8 cellular contexts compared by ENCODE assay signal in genomic region chr12:54052745-54053624, GRCh38. TPM values are rescaled to one million over a fixed set of nuclear protein-coding genes. Genes with fewer than 3 reads are reported as not detected.
DNase-seq lines count a peak whose midpoint lies in the region; ATAC-seq, FAIRE-seq and TF ChIP-seq lines count a peak whose summit lies in the region.

No MANE protein-coding gene starts in this region.

- H3K36me3 Mint-ChIP-seq in MCF 10A (ENCODE audit: insufficient read depth, unreplicated experiment) (no peaks in the 10 kb centered on the region), WTC11 (no peaks in the 10 kb centered on the region)

- H3K27ac ChIP-seq in breast epithelium (peak overlapping the region; percentile 80 to 84), iPS DF 6.9 (ENCODE audit: low read length) (no peak overlapping the region)

- CTCF ChIA-PET in MCF 10A (lab: Yijun Ruan, JAX): interaction anchor here (0.6 to 1.8 kb wide), 5 partner anchors 20 to 306 kb away, joined by 3 to 12 read pairs (median 3); partner anchors contain the start of gene HOXC5
- CTCF ChIA-PET in WTC11 (lab: Charles Lee): interaction anchor here (0.5 to 3.0 kb wide), 15 partner anchors 9 to 296 kb away, joined by 3 to 24 read pairs (median 5); partner anchors contain the start of genes HOXC5 and SMUG1

- no peak for TF ChIP-seq POLR2A in breast epithelium (IDR thresholded peaks at IDR 0.05)

- H3K4me1 Mint-ChIP-seq in MCF 10A (ENCODE audit: insufficient read depth, unreplicated experiment) (peaks cover 11% of the 10 kb centered on the region), WTC11 (peaks cover 55% of the 10 kb centered on the region)

- H3K4me3 ChIP-seq in breast epithelium (peak overlapping the region; percentile 17 to 72 (median 66)), iPS DF 6.9 (ENCODE audit: low read length) (peak overlapping the region; percentile 7; the same call in 1 of the 2 replicates)

- no CpG with 5 or more reads among the region's 23 CpGs for WGBS in iPS DF 6.9 (ENCODE audit: insufficient coverage, insufficient read length)

- H3K4me3 Mint-ChIP-seq in MCF 10A (ENCODE audit: unreplicated experiment) (no peak overlapping the region), WTC11 (peak overlapping the region; percentile 64)

- H3K27me3 Mint-ChIP-seq in MCF 10A (ENCODE audit: insufficient read depth, unreplicated experiment): no peaks in the 10 kb centered on the region
- H3K27me3 Mint-ChIP-seq in WTC11 (ENCODE audit: low read depth): peaks cover 100% of the 10 kb centered on the region

- H3K4me1 ChIP-seq in breast epithelium: peaks cover 0 to 8% of the 10 kb centered on the region in 2 donors
- peaks cover 4% of the 10 kb centered on the region; the same call in 1 of the 2 replicates for H3K4me1 ChIP-seq in iPS DF 6.9 (ENCODE audit: control insufficient read depth, insufficient read depth, low read length)

- TF ChIP-seq CTCF in breast epithelium (IDR thresholded peaks at IDR 0.05) (no peak), MCF 10A (IDR thresholded peaks at IDR 0.05; ENCODE audit: unreplicated experiment) (no peak), WTC11 (IDR thresholded peaks at IDR 0.05) (no peak)

- H3K9me3 ChIP-seq in breast epithelium (no peaks in the 10 kb centered on the region), iPS DF 6.9 (ENCODE audit: control insufficient read depth, insufficient read depth, low read length) (no peaks in the 10 kb centered on the region; the same call in 1 of the 2 replicates)

- intact Hi-C loops in breast epithelium (cut with DNase I; ENCODE audit: low total_unique reads): no loop called here
- intact Hi-C loops in MCF 10A (cut with micrococcal nuclease): no loop called here

- BruUV-seq in MCF 10A (replicated peaks; lab: Mats Ljungman, UMichigan): no TSS peak

- peak; percentile 54 for ATAC-seq in HG03095 (IDR thresholded peaks at IDR 0.05; ENCODE audit: unreplicated experiment)
- ATAC-seq in WTC11: peak; percentile 13
- ATAC-seq in stimulated activated naive CD8-positive, alpha-beta T cell treated with anti-CD3 and anti-CD28 coated beads, Interleukin-15, Interleukin-2, amounts not matched to agents 100 U/mL and 50 U/mL, for 24 hours: peak; percentile 40

- FAIRE-seq in RCC 7860 (lab: Jason Lieb, UNC): no peak

- no peak for DNase-seq in breast epithelium (ENCODE audit: low spot score in 2 of 2)
- no peak for DNase-seq in MCF 10A (ENCODE audit: unreplicated experiment)
- DNase-seq in WTC11 (ENCODE audit: low spot score): peak; percentile 50
- DNase-seq in iPS DF 6.9 (ENCODE audit: low read depth, low spot score): no peak
- peak; percentile 22 for DNase-seq in stimulated activated naive CD8-positive, alpha-beta T cell treated with anti-CD3 and anti-CD28 coated beads, Interleukin-15, Interleukin-2, amounts not matched to agents 100 U/mL and 50 U/mL, for 24 hours
- DNase-seq in DMS153 treated with DMSO at 0.1 percent for 48 hours (lab: John Stamatoyannopoulos, UW; ENCODE audit: unreplicated experiment): no peak
- no peak for DNase-seq in RCC 7860 (ENCODE audit: low spot score)

- H3K9me3 Mint-ChIP-seq in MCF 10A (ENCODE audit: unreplicated experiment): no peaks in the 10 kb centered on the region
- no peaks in the 10 kb centered on the region for H3K9me3 Mint-ChIP-seq in WTC11

- H3K27ac Mint-ChIP-seq in MCF 10A (ENCODE audit: low read depth, unreplicated experiment) (no peak overlapping the region), WTC11 (no peak overlapping the region)

- POLR2A ChIA-PET in MCF 10A (lab: Yijun Ruan, JAX): no interaction called here
- POLR2A ChIA-PET in WTC11 (lab: Charles Lee): interaction anchor here (1.1 kb wide), 2 partner anchors 22 to 61 kb away, joined by 3 read pairs; no protein-coding TSS in a partner anchor

- no peaks in the 10 kb centered on the region for H3K36me3 ChIP-seq in breast epithelium
- no peaks in the 10 kb centered on the region for H3K36me3 ChIP-seq in iPS DF 6.9 (ENCODE audit: control insufficient read depth, insufficient read depth, low read length)

- H3K27me3 ChIP-seq in breast epithelium (no peaks in the 10 kb centered on the region), iPS DF 6.9 (ENCODE audit: control insufficient read depth, insufficient read depth, low read length) (peaks cover 98% of the 10 kb centered on the region)

TF ChIP-seq in WTC11, 78 proteins besides CTCF, POLR2A, EP300 and RAD21:
- TF ChIP-seq NR2C2 (CRISPR knock-in tag; IDR thresholded peaks at IDR 0.05) (no peak), FOXK1 (CRISPR knock-in tag; IDR thresholded peaks at IDR 0.05) (no peak), ZNF416 (CRISPR knock-in tag; IDR thresholded peaks at IDR 0.05) (no peak), NR1H2 (CRISPR knock-in tag; IDR thresholded peaks at IDR 0.05) (no peak), E2F4 (CRISPR knock-in tag; IDR thresholded peaks at IDR 0.05; ENCODE audit: borderline replicate concordance, low read depth) (no peak), IRF2 (CRISPR knock-in tag; IDR thresholded peaks at IDR 0.05; ENCODE audit: borderline replicate concordance, low read depth) (no peak), E2F5 (CRISPR knock-in tag; IDR thresholded peaks at IDR 0.05) (no peak), HMGXB4 (CRISPR knock-in tag; IDR thresholded peaks at IDR 0.05) (no peak), CBFB (CRISPR knock-in tag; IDR thresholded peaks at IDR 0.05; ENCODE audit: low read depth) (no peak), NFE2L1 (CRISPR knock-in tag; IDR thresholded peaks at IDR 0.05) (no peak), GTF2I (CRISPR knock-in tag; conservative IDR thresholded peaks at IDR 0.05) (no peak), KAT7 (CRISPR knock-in tag; IDR thresholded peaks at IDR 0.05; ENCODE audit: borderline replicate concordance) (no peak)

RNA-seq across cellular contexts. Expression of gene HOXC4, which starts 0.7 kb away (rescaled TPM):
- total RNA-seq in breast epithelium (1 to 10 TPM; 1.8 to 2.3 (median 1.9) TPM), MCF 10A (2022) (1.7 and 1.8 TPM in 2 replicates), WTC11 (2021) (0.14 to 0.46 TPM (median 0.30 TPM) in 3 replicates)

RNA-seq across cellular contexts. Expression of gene HOXC5, which starts 20.1 kb away (rescaled TPM):
- total RNA-seq in breast epithelium (under 1 TPM; 0.73 to 0.98 (median 0.96) TPM), MCF 10A (2022) (0.74 TPM in 1 of 2 replicates, not detected in the other), WTC11 (2021) (not detected in 3 replicates)

RNA-seq across cellular contexts. Expression of gene HOXC6, which starts 24.7 kb away (rescaled TPM):
- total RNA-seq in breast epithelium (1 to 10 TPM; 3.3 to 4.1 (median 4.0) TPM), MCF 10A (2022) (7.1 and 11.5 TPM in 2 replicates), WTC11 (2021) (not detected in 3 replicates)

RNA-seq across cellular contexts. Expression of gene HOXC8, which starts 44.2 kb away (rescaled TPM):
- total RNA-seq in breast epithelium: 1 to 10 TPM in 2 of 3 donors, under 1 TPM in 1; 0.73 to 5.4 (median 2.0) TPM
- total RNA-seq in MCF 10A (2022): 6.0 and 6.9 TPM in 2 replicates
- not detected in 3 replicates for total RNA-seq in WTC11 (2021)

RNA-seq across cellular contexts. Expression of gene HOXC9, which starts 53.0 kb away (rescaled TPM):
- 10 to 100 TPM in 1 of 3 donors, 1 to 10 TPM in 2; 3.8 to 16.8 (median 4.6) TPM for total RNA-seq in breast epithelium
- 5.2 and 6.0 TPM in 2 replicates for total RNA-seq in MCF 10A (2022)
- not detected in 3 replicates for total RNA-seq in WTC11 (2021)

Comparison
In these comparisons a context has a peak if more than half of its experiments do, and no peak if none do; other contexts are left out.
1. DNase-seq: peak in WTC11 (single experiment) and stimulated activated naive CD8-positive, alpha-beta T cell treated with anti-CD3 and anti-CD28 coated beads, Interleukin-15, Interleukin-2, amounts not matched to agents 100 U/mL and 50 U/mL, for 24 hours (single experiment); none in breast epithelium (0 of 2), MCF 10A (single experiment), iPS DF 6.9 (single experiment), DMS153 treated with DMSO at 0.1 percent for 48 hours (single experiment) and RCC 7860 (single experiment).
2. Peak in every context shown above with its lines, with median percentiles within 50 percentile points of each other: ATAC-seq.